Comparison of ENCODE assay signal across 1 cellular context in the genomic region with DNA sequence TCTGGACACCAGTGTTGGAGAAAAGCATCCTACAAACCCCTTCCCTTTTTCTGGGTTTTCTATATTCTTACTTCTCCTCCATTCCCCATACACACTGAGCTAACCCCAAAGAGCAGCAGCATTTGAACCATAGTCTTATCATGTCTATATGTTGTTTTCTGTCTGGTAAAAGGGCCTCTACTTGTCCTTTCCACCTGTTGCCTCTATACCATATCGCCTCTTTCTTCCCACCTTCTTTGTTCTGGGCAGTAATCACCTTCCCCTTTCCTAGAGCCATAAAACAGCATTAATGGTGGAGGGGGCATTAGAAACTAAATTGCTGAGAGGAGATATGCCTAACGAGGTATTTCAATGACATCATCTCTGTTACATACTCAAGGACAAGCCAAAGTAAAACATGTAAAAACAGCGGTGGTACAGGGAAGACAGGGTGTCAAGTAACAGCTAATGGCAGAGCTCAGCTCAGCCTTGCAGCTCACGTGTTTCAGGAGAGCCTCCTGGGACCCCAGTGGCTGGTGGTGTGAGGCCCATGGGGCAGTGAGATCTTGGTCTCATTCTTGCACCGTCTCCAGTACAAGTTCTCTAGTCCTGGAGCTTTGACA.
A peak's percentile ranks its signal among the peaks of the same experiment; 100 is the strongest.
TF ChIP-seq lines count a peak whose summit lies in the region.

No MANE protein-coding gene starts in this region.

TF ChIP-seq in HEK293, 187 proteins besides CTCF, POLR2A, EP300 and RAD21 (continued from another document and continues in another):
- TF ChIP-seq, protein P1, sequence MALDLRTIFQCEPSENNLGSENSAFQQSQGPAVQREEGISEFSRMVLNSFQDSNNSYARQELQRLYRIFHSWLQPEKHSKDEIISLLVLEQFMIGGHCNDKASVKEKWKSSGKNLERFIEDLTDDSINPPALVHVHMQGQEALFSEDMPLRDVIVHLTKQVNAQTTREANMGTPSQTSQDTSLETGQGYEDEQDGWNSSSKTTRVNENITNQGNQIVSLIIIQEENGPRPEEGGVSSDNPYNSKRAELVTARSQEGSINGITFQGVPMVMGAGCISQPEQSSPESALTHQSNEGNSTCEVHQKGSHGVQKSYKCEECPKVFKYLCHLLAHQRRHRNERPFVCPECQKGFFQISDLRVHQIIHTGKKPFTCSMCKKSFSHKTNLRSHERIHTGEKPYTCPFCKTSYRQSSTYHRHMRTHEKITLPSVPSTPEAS (tag by site-specific recombination; IDR thresholded peaks at IDR 0.05) = no peak
- TF ChIP-seq ZNF157 (tag by site-specific recombination; IDR thresholded peaks at IDR 0.05) = no peak
- no peak for TF ChIP-seq ZNF624 (tag by site-specific recombination; IDR thresholded peaks at IDR 0.05)
- TF ChIP-seq, protein P2, sequence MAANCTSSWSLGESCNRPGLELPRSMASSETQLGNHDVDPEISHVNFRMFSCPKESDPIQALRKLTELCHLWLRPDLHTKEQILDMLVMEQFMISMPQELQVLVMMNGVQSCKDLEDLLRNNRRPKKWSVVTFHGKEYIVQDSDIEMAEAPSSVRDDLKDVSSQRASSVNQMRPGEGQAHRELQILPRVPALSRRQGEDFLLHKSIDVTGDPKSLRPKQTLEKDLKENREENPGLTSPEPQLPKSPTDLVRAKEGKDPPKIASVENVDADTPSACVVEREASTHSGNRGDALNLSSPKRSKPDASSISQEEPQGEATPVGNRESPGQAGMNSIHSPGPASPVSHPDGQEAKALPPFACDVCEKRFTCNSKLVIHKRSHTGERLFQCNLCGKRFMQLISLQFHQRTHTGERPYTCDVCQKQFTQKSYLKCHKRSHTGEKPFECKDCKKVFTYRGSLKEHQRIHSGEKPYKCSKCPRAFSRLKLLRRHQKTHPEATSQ (tag by site-specific recombination; IDR thresholded peaks at IDR 0.05) = 0 out of 2 replicates have a peak, but pooled peaks have one; percentile 42
- no peak for TF ChIP-seq ZNF585B (tag by site-specific recombination; IDR thresholded peaks at IDR 0.05)
- no peak for TF ChIP-seq ZNF311 (tag by site-specific recombination; IDR thresholded peaks at IDR 0.05; ENCODE audit: borderline replicate concordance)
- peak; percentile 41 for TF ChIP-seq SETDB1 (IDR thresholded peaks at IDR 0.05; ENCODE audit: insufficient read length, low read length)
- no peak for TF ChIP-seq ZNF623 (tag by site-specific recombination; IDR thresholded peaks at IDR 0.05)
- TF ChIP-seq, protein P3, sequence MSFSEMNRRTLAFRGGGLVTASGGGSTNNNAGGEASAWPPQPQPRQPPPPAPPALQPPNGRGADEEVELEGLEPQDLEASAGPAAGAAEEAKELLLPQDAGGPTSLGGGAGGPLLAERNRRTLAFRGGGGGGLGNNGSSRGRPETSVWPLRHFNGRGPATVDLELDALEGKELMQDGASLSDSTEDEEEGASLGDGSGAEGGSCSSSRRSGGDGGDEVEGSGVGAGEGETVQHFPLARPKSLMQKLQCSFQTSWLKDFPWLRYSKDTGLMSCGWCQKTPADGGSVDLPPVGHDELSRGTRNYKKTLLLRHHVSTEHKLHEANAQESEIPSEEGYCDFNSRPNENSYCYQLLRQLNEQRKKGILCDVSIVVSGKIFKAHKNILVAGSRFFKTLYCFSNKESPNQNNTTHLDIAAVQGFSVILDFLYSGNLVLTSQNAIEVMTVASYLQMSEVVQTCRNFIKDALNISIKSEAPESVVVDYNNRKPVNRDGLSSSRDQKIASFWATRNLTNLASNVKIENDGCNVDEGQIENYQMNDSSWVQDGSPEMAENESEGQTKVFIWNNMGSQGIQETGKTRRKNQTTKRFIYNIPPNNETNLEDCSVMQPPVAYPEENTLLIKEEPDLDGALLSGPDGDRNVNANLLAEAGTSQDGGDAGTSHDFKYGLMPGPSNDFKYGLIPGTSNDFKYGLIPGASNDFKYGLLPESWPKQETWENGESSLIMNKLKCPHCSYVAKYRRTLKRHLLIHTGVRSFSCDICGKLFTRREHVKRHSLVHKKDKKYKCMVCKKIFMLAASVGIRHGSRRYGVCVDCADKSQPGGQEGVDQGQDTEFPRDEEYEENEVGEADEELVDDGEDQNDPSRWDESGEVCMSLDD (tag by site-specific recombination; IDR thresholded peaks at IDR 0.05) = no peak
- TF ChIP-seq ZNF174 (tag by site-specific recombination; IDR thresholded peaks at IDR 0.05) = no peak
- peak; percentile 93 for TF ChIP-seq ZNF629 (tag by site-specific recombination; IDR thresholded peaks at IDR 0.05)
- TF ChIP-seq ZNF596 (tag by site-specific recombination; IDR thresholded peaks at IDR 0.05) = no peak
- peak; percentile 84 for TF ChIP-seq IKZF3 (tag by site-specific recombination; IDR thresholded peaks at IDR 0.05)
- TF ChIP-seq ZNF266 (tag by site-specific recombination; IDR thresholded peaks at IDR 0.05; ENCODE audit: low read depth) = no peak
- TF ChIP-seq KLF16 (tag by site-specific recombination; IDR thresholded peaks at IDR 0.05) = 0 out of 2 replicates have a peak, but pooled peaks have one; percentile 24
- no peak for TF ChIP-seq ZNF514 (tag by site-specific recombination; IDR thresholded peaks at IDR 0.05)
- TF ChIP-seq ZNF169 (tag by site-specific recombination; IDR thresholded peaks at IDR 0.05) = no peak
- peak; percentile 36; the same call in 1 of the 2 replicates for TF ChIP-seq ZNF660 (tag by site-specific recombination; IDR thresholded peaks at IDR 0.05)
- TF ChIP-seq ZNF366 (tag by site-specific recombination; conservative IDR thresholded peaks at IDR 0.05) = peak; percentile 75; the same call in 1 of the 2 replicates
- no peak for TF ChIP-seq ZNF202 (tag by site-specific recombination; IDR thresholded peaks at IDR 0.05; ENCODE audit: borderline replicate concordance)
- peak; percentile 79 for TF ChIP-seq ZNF843 (tag by site-specific recombination; IDR thresholded peaks at IDR 0.05)
- TF ChIP-seq, protein P4, sequence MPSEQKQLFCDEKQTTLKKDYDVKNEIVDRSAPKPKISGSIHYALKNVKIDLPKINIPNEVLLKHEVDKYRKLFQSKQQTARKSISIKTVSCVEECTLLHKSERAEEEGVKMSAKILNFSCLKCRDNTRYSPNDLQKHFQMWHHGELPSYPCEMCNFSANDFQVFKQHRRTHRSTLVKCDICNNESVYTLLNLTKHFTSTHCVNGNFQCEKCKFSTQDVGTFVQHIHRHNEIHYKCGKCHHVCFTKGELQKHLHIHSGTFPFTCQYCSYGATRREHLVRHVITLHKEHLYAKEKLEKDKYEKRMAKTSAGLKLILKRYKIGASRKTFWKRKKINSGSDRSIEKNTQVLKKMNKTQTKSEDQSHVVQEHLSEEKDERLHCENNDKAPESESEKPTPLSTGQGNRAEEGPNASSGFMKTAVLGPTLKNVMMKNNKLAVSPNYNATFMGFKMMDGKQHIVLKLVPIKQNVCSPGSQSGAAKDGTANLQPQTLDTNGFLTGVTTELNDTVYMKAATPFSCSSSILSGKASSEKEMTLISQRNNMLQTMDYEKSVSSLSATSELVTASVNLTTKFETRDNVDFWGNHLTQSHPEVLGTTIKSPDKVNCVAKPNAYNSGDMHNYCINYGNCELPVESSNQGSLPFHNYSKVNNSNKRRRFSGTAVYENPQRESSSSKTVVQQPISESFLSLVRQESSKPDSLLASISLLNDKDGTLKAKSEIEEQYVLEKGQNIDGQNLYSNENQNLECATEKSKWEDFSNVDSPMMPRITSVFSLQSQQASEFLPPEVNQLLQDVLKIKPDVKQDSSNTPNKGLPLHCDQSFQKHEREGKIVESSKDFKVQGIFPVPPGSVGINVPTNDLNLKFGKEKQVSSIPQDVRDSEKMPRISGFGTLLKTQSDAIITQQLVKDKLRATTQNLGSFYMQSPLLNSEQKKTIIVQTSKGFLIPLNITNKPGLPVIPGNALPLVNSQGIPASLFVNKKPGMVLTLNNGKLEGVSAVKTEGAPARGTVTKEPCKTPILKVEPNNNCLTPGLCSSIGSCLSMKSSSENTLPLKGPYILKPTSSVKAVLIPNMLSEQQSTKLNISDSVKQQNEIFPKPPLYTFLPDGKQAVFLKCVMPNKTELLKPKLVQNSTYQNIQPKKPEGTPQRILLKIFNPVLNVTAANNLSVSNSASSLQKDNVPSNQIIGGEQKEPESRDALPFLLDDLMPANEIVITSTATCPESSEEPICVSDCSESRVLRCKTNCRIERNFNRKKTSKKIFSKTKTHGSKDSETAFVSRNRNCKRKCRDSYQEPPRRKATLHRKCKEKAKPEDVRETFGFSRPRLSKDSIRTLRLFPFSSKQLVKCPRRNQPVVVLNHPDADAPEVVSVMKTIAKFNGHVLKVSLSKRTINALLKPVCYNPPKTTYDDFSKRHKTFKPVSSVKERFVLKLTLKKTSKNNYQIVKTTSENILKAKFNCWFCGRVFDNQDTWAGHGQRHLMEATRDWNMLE (tag by site-specific recombination; conservative IDR thresholded peaks at IDR 0.05; ENCODE audit: low read depth) = peak; percentile 48; the same call in 1 of the 2 replicates
- peak; percentile 91 for TF ChIP-seq ZNF24 (tag by site-specific recombination; IDR thresholded peaks at IDR 0.05)
- TF ChIP-seq ZNF433 (tag by site-specific recombination; IDR thresholded peaks at IDR 0.05; ENCODE audit: low read depth) = no peak
- no peak for TF ChIP-seq ZNF777 (tag by site-specific recombination; IDR thresholded peaks at IDR 0.05; ENCODE audit: borderline replicate concordance)
- no peak for TF ChIP-seq ZNF830 (tag by site-specific recombination; IDR thresholded peaks at IDR 0.05; ENCODE audit: low read depth)
- no peak for TF ChIP-seq SALL2 (tag by site-specific recombination; IDR thresholded peaks at IDR 0.05; ENCODE audit: borderline replicate concordance)
- TF ChIP-seq, protein P5, sequence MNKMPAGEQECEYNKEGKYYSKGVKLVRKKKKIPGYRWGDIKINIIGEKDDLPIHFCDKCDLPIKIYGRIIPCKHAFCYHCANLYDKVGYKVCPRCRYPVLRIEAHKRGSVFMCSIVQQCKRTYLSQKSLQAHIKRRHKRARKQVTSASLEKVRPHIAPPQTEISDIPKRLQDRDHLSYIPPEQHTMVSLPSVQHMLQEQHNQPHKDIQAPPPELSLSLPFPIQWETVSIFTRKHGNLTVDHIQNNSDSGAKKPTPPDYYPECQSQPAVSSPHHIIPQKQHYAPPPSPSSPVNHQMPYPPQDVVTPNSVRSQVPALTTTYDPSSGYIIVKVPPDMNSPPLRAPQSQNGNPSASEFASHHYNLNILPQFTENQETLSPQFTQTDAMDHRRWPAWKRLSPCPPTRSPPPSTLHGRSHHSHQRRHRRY (tag by site-specific recombination; IDR thresholded peaks at IDR 0.05) = no peak
- TF ChIP-seq ZNF600 (tag by site-specific recombination; IDR thresholded peaks at IDR 0.05) = 0 out of 2 replicates have a peak, but pooled peaks have one; percentile 28
- no peak for TF ChIP-seq ZFP3 (tag by site-specific recombination; IDR thresholded peaks at IDR 0.05; ENCODE audit: low read depth)
- TF ChIP-seq ZNF76 (tag by site-specific recombination; IDR thresholded peaks at IDR 0.05; ENCODE audit: borderline replicate concordance, low read depth) = no peak; the same call in 1 of the 2 replicates
- TF ChIP-seq ZNF654 (tag by site-specific recombination; IDR thresholded peaks at IDR 0.05; ENCODE audit: low read depth) = peak; percentile 3; the same call in 1 of the 2 replicates
- TF ChIP-seq, protein P6, sequence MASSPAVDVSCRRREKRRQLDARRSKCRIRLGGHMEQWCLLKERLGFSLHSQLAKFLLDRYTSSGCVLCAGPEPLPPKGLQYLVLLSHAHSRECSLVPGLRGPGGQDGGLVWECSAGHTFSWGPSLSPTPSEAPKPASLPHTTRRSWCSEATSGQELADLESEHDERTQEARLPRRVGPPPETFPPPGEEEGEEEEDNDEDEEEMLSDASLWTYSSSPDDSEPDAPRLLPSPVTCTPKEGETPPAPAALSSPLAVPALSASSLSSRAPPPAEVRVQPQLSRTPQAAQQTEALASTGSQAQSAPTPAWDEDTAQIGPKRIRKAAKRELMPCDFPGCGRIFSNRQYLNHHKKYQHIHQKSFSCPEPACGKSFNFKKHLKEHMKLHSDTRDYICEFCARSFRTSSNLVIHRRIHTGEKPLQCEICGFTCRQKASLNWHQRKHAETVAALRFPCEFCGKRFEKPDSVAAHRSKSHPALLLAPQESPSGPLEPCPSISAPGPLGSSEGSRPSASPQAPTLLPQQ (tag by site-specific recombination; IDR thresholded peaks at IDR 0.05) = peak; percentile 76
- TF ChIP-seq, protein P7, sequence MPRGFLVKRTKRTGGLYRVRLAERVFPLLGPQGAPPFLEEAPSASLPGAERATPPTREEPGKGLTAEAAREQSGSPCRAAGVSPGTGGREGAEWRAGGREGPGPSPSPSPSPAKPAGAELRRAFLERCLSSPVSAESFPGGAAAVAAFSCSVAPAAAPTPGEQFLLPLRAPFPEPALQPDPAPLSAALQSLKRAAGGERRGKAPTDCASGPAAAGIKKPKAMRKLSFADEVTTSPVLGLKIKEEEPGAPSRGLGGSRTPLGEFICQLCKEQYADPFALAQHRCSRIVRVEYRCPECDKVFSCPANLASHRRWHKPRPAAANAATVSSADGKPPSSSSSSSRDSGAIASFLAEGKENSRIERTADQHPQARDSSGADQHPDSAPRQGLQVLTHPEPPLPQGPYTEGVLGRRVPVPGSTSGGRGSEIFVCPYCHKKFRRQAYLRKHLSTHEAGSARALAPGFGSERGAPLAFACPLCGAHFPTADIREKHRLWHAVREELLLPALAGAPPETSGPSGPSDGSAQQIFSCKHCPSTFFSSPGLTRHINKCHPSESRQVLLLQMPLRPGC (tag by site-specific recombination; IDR thresholded peaks at IDR 0.05) = peak; percentile 88
- peak; percentile 66 for TF ChIP-seq OSR2 (tag by site-specific recombination; IDR thresholded peaks at IDR 0.05)
- no peak for TF ChIP-seq ZNF2 (tag by site-specific recombination; IDR thresholded peaks at IDR 0.05)
- no peak for TF ChIP-seq ZNF221 (tag by site-specific recombination; IDR thresholded peaks at IDR 0.05; ENCODE audit: borderline replicate concordance)
- no peak for TF ChIP-seq ZBTB1 (tag by site-specific recombination; IDR thresholded peaks at IDR 0.05)
- TF ChIP-seq WT1 (tag by site-specific recombination; IDR thresholded peaks at IDR 0.05) = no peak; the same call in 1 of the 2 replicates
- no peak for TF ChIP-seq ZNF664 (tag by site-specific recombination; IDR thresholded peaks at IDR 0.05)
- TF ChIP-seq ZNF747 (tag by site-specific recombination; IDR thresholded peaks at IDR 0.05) = no peak
- TF ChIP-seq, protein P8, sequence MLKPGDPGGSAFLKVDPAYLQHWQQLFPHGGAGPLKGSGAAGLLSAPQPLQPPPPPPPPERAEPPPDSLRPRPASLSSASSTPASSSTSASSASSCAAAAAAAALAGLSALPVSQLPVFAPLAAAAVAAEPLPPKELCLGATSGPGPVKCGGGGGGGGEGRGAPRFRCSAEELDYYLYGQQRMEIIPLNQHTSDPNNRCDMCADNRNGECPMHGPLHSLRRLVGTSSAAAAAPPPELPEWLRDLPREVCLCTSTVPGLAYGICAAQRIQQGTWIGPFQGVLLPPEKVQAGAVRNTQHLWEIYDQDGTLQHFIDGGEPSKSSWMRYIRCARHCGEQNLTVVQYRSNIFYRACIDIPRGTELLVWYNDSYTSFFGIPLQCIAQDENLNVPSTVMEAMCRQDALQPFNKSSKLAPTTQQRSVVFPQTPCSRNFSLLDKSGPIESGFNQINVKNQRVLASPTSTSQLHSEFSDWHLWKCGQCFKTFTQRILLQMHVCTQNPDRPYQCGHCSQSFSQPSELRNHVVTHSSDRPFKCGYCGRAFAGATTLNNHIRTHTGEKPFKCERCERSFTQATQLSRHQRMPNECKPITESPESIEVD (tag by site-specific recombination; IDR thresholded peaks at IDR 0.05) = peak; percentile 84
- TF ChIP-seq ZNF214 (tag by site-specific recombination; IDR thresholded peaks at IDR 0.05; ENCODE audit: borderline replicate concordance) = no peak
- no peak for TF ChIP-seq KLF1 (tag by site-specific recombination; IDR thresholded peaks at IDR 0.05)
- peak; percentile 16; the same call in 1 of the 2 replicates for TF ChIP-seq ZBTB20 (tag by site-specific recombination; IDR thresholded peaks at IDR 0.05)
